In the genomic region with DNA sequence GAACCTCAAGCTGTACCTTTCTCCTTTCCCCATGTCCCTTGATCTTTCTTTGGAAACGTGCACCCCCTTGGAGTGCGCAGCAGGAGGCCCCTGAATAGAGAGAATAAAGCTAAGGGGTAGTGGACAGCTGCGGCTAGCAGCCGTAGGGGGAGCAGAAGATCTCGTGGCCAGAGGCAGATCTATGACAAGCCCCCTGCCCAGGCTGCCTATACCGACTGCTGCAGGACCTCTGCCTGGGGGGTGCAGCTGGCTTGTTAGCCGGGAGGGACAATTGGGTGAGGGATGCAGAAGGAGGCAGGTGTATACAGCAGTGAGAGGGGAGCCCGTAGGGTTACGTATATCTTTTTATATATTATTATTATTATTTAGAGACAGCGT, we compare ENCODE assay signal across 8 cellular contexts. TPM values are rescaled to one million over a fixed set of nuclear protein-coding genes. Genes with fewer than 3 reads are reported as not detected.
DNase-seq lines count a peak whose midpoint lies in the region; ATAC-seq, FAIRE-seq and TF ChIP-seq lines count a peak whose summit lies in the region.
"Not testable (repeated sequence)": the region's sequence is repeated elsewhere in the genome, so short reads cannot be mapped to it uniquely, and the experiment has no call there.

No MANE protein-coding gene starts in this region.

- intact Hi-C loops in pancreas (cut with DNase I): not testable (repeated sequence)

- not testable (repeated sequence) for TF ChIP-seq EP300 in SK-N-SH (IDR thresholded peaks at IDR 0.05; ENCODE audit: borderline replicate concordance in 1 of 2, low read depth in 1 of 2, low read length in 1 of 2)

- POLR2A ChIA-PET in SK-N-SH (lab: Yijun Ruan, JAX): not testable (repeated sequence)

- not testable (repeated sequence) for H3K4me1 Mint-ChIP-seq in central memory CD8-positive, alpha-beta T cell

- H3K27me3 Mint-ChIP-seq in central memory CD8-positive, alpha-beta T cell: not testable (repeated sequence)

- DNase-seq in SK-N-SH; central memory CD8-positive, alpha-beta T cell (ENCODE audit: low spot score in 2 of 2); pancreas: not testable (repeated sequence)

- not testable (repeated sequence) for TF ChIP-seq POLR2A in GM18505 (IDR thresholded peaks at IDR 0.05; ENCODE audit: borderline replicate concordance, extremely low read depth, insufficient read depth, insufficient read length)

- H3K9me3 ChIP-seq in SK-N-SH, pancreas: not testable (repeated sequence)

- H3K4me1 ChIP-seq in SK-N-SH (ENCODE audit: control insufficient read depth in 1 of 2, insufficient read depth in 2 of 2, low read depth in 1 of 2, low read length in 1 of 2); pancreas: not testable (repeated sequence)

- not testable (repeated sequence) for H3K27me3 ChIP-seq in SK-N-SH (ENCODE audit: insufficient read depth); pancreas

- not testable (repeated sequence) for H3K79me2 ChIP-seq in SK-N-SH (ENCODE audit: insufficient read depth)

- not testable (repeated sequence) for H3K9me3 Mint-ChIP-seq in central memory CD8-positive, alpha-beta T cell

- H3K36me3 ChIP-seq in SK-N-SH (replicated peaks in 1 of 2; ENCODE audit: control insufficient read depth in 1 of 2, insufficient read depth in 2 of 2, low read length in 1 of 2); pancreas: not testable (repeated sequence)

- H3K4me2 ChIP-seq in SK-N-SH: not testable (repeated sequence)

- TF ChIP-seq CTCF in SK-N-SH (IDR thresholded peaks at IDR 0.05); pancreas (IDR thresholded peaks at IDR 0.05): not testable (repeated sequence)

- not testable (repeated sequence) for H3K9me2 ChIP-seq in SK-N-SH

- CTCF ChIA-PET in SK-N-SH (lab: Yijun Ruan, JAX): not testable (repeated sequence)

- not testable (repeated sequence) for H4K20me1 ChIP-seq in SK-N-SH (ENCODE audit: insufficient read depth)

- peak overlapping the region; percentile 79 for H3K4me3 Mint-ChIP-seq in central memory CD8-positive, alpha-beta T cell

- H3F3A ChIP-seq in SK-N-SH (replicated peaks; ENCODE audit: insufficient read depth): not testable (repeated sequence)

- H3K27ac ChIP-seq in SK-N-SH (ENCODE audit: low read depth in 2 of 2, low read length in 1 of 2): peak overlapping the region in 1 of 2 experiments; percentile 67; a peak in 2 of 4 replicates
- not testable (repeated sequence) for H3K27ac ChIP-seq in pancreas

- TF ChIP-seq RAD21 in SK-N-SH (IDR thresholded peaks at IDR 0.05; ENCODE audit: low read length): not testable (repeated sequence)

- H3K9ac ChIP-seq in SK-N-SH: not testable (repeated sequence)

- H3K27ac Mint-ChIP-seq in central memory CD8-positive, alpha-beta T cell (ENCODE audit: low read depth): not testable (repeated sequence)

- not testable (repeated sequence) for H3K4me3 ChIP-seq in SK-N-SH (ENCODE audit: low read depth in 2 of 2, low read length in 1 of 2); pancreas

- ATAC-seq in GM18505 (IDR thresholded peaks at IDR 0.05; ENCODE audit: unreplicated experiment) (peak; percentile 29), GM19397 (IDR thresholded peaks at IDR 0.05; ENCODE audit: unreplicated experiment) (peak; percentile 11), GM21786 (IDR thresholded peaks at IDR 0.05; ENCODE audit: unreplicated experiment) (peak; percentile 30), HG02973 (IDR thresholded peaks at IDR 0.05; ENCODE audit: unreplicated experiment) (peak; percentile 30), HG03432 (IDR thresholded peaks at IDR 0.05; ENCODE audit: unreplicated experiment) (peak; percentile 39), pancreas (peak; percentile 14 to 29 (median 20))
- ATAC-seq in central memory CD8-positive, alpha-beta T cell (replicated peaks; ENCODE audit: extremely low read depth, poor library complexity, severe bottlenecking): peak; percentile 3

- H3K36me3 Mint-ChIP-seq in central memory CD8-positive, alpha-beta T cell (ENCODE audit: insufficient read depth): not testable (repeated sequence)

- not testable (repeated sequence) for FAIRE-seq in pancreas (lab: Jason Lieb, UNC)

- WGBS in SK-N-SH (ENCODE audit: low lambda C conversion rate): 34% methylated on average over 4 of the region's 10 CpGs
- WGBS in pancreas, 2 donors: 5% methylated on average over 2 of the region's 10 CpGs; no CpG with 5 or more reads in 1 of the 2 donors

- H2AFZ ChIP-seq in SK-N-SH (ENCODE audit: low read depth): not testable (repeated sequence)

TF ChIP-seq in SK-N-SH, 30 proteins besides CTCF, POLR2A, EP300 and RAD21:
- peak; percentile 7; the same call in 1 of the 2 replicates for TF ChIP-seq POLR2AphosphoS5 (IDR thresholded peaks at IDR 0.05; ENCODE audit: low read depth, low read length)

RNA-seq across cellular contexts. Expression of a gene that starts 0.5 kb away (rescaled TPM):
- polyA plus RNA-seq in SK-N-SH (2012; rRNA removed) (290 and 299 TPM in 2 replicates), pancreas (10 to 100 TPM; 56.3 to 59.8 TPM)
- 218 and 258 TPM in 2 replicates for polyA plus RNA-seq in SK-N-SH (2012; cell fraction: cytosol; rRNA removed)
- 70.9 and 86.9 TPM in 2 replicates for polyA plus RNA-seq in SK-N-SH (2012; cell fraction: nucleus; rRNA removed)
- 10 to 100 TPM; 16.5 to 20.6 (median 17.7) TPM for total RNA-seq in pancreas

RNA-seq across cellular contexts. Expression of a gene that starts 14.4 kb away (rescaled TPM):
- 44.9 and 53.2 TPM in 2 replicates for polyA plus RNA-seq in SK-N-SH (2012; rRNA removed)
- 21.1 and 32.5 TPM in 2 replicates for polyA plus RNA-seq in SK-N-SH (2012; cell fraction: cytosol; rRNA removed)
- polyA plus RNA-seq in SK-N-SH (2012; cell fraction: nucleus; rRNA removed): 89.9 and 156 TPM in 2 replicates
- 1 to 10 TPM; 5.1 to 9.3 (median 7.6) TPM for total RNA-seq in pancreas
- 10 to 100 TPM; 12.3 to 18.4 TPM for polyA plus RNA-seq in pancreas

RNA-seq across cellular contexts. Expression of a gene that starts 14.5 kb away (rescaled TPM):
- polyA plus RNA-seq in SK-N-SH (2012; rRNA removed) (13.7 and 18.1 TPM in 2 replicates), pancreas (1 to 10 TPM; 7.3 to 9.3 TPM)
- polyA plus RNA-seq in SK-N-SH (2012; cell fraction: cytosol; rRNA removed): 7.6 and 13.8 TPM in 2 replicates
- 6.0 and 10.8 TPM in 2 replicates for polyA plus RNA-seq in SK-N-SH (2012; cell fraction: nucleus; rRNA removed)
- 1 to 10 TPM; 3.5 to 6.9 (median 5.3) TPM for total RNA-seq in pancreas

RNA-seq across cellular contexts. Expression of a gene that starts 38.4 kb away (rescaled TPM):
- polyA plus RNA-seq in SK-N-SH (2012; rRNA removed) (15.5 and 19.5 TPM in 2 replicates), pancreas (10 to 100 TPM; 39.2 to 93.4 TPM)
- 5.2 and 10.3 TPM in 2 replicates for polyA plus RNA-seq in SK-N-SH (2012; cell fraction: cytosol; rRNA removed)
- 53.8 and 62.7 TPM in 2 replicates for polyA plus RNA-seq in SK-N-SH (2012; cell fraction: nucleus; rRNA removed)
- 10 to 100 TPM in 2 of 6 donors, 1 to 10 TPM in 4; 7.8 to 12.9 (median 8.4) TPM for total RNA-seq in pancreas

RNA-seq across cellular contexts. Expression of a gene that starts 45.8 kb away (rescaled TPM):
- polyA plus RNA-seq in SK-N-SH (2012; rRNA removed) (78.7 and 85.8 TPM in 2 replicates), pancreas (1 to 10 TPM; 4.1 to 8.6 TPM)
- polyA plus RNA-seq in SK-N-SH (2012; cell fraction: cytosol; rRNA removed): 45.2 and 61.9 TPM in 2 replicates
- polyA plus RNA-seq in SK-N-SH (2012; cell fraction: nucleus; rRNA removed): 38.0 and 52.2 TPM in 2 replicates
- total RNA-seq in pancreas: 10 to 100 TPM in 2 of 6 donors, 1 to 10 TPM in 4; 4.8 to 13.5 (median 7.1) TPM
